Comparison of ENCODE assay signal across 7 cellular contexts in the genomic region with DNA sequence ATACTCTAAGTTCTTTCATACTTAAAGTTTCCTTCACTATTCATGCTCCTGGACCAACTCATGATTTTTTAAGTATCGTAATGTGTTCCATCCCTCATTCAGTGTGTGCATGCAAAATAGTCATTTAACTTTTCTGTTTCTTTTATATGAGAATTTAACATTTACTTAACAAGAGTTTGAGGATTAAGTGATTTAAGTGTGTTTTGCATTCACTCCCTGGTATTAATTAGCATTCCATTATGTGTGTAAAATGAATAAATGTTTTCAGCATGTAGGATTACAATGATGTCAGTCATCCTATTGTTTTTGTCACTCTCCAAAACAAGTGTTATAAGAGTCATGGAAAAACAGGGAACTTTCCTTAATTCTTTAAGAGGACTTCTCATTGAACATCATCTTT.
"Had no signal": no experiment of that assay in that cellular context is flagged by ENCODE, and none has a peak within 500 bp of the region (broad histone marks: within the 10 kb centered on the region; RNA-seq: fewer than 3 reads in every experiment).

No MANE protein-coding gene starts in this region.

- ATAC-seq: GM12878 had no signal

- FAIRE-seq: G401.6, GM12878, GM12891, GM12892, GM18507 had no signal

- DNase-seq: GDM1, GF-D8 had no signal

- H3K4me3 ChIP-seq: GM12878 had no signal
